In the genomic region with DNA sequence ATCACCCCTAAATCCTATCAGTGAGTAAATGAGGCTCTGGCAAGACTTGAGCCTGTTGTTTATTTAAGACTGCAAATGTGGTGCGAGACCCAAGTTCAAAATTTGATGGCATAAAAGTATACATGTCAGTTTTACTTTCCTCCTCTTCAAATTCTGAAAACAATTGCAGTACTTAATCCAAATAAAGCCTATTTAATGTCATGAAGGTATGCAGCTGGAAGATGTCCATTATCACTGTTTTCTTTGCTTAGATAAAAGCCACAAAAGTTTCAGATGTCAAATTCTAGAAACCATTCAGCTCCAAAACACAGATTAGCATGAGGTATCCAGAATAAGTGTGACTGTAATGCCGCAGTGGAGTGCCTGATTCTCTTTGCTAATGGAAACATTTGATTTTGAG, we compare ENCODE assay signal across 1 cellular context.
TF ChIP-seq lines count a peak whose summit lies in the region.

No MANE protein-coding gene starts in this region.

TF ChIP-seq in HEK293, 187 proteins besides CTCF, POLR2A, EP300 and RAD21 (continued from another document):
- TF ChIP-seq, protein P1, sequence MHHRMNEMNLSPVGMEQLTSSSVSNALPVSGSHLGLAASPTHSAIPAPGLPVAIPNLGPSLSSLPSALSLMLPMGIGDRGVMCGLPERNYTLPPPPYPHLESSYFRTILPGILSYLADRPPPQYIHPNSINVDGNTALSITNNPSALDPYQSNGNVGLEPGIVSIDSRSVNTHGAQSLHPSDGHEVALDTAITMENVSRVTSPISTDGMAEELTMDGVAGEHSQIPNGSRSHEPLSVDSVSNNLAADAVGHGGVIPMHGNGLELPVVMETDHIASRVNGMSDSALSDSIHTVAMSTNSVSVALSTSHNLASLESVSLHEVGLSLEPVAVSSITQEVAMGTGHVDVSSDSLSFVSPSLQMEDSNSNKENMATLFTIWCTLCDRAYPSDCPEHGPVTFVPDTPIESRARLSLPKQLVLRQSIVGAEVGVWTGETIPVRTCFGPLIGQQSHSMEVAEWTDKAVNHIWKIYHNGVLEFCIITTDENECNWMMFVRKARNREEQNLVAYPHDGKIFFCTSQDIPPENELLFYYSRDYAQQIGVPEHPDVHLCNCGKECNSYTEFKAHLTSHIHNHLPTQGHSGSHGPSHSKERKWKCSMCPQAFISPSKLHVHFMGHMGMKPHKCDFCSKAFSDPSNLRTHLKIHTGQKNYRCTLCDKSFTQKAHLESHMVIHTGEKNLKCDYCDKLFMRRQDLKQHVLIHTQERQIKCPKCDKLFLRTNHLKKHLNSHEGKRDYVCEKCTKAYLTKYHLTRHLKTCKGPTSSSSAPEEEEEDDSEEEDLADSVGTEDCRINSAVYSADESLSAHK (tag by site-specific recombination; IDR thresholded peaks at IDR 0.05) = 0 out of 2 replicates have a peak, but pooled peaks have one; percentile 27
- TF ChIP-seq, protein P2, sequence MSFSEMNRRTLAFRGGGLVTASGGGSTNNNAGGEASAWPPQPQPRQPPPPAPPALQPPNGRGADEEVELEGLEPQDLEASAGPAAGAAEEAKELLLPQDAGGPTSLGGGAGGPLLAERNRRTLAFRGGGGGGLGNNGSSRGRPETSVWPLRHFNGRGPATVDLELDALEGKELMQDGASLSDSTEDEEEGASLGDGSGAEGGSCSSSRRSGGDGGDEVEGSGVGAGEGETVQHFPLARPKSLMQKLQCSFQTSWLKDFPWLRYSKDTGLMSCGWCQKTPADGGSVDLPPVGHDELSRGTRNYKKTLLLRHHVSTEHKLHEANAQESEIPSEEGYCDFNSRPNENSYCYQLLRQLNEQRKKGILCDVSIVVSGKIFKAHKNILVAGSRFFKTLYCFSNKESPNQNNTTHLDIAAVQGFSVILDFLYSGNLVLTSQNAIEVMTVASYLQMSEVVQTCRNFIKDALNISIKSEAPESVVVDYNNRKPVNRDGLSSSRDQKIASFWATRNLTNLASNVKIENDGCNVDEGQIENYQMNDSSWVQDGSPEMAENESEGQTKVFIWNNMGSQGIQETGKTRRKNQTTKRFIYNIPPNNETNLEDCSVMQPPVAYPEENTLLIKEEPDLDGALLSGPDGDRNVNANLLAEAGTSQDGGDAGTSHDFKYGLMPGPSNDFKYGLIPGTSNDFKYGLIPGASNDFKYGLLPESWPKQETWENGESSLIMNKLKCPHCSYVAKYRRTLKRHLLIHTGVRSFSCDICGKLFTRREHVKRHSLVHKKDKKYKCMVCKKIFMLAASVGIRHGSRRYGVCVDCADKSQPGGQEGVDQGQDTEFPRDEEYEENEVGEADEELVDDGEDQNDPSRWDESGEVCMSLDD (tag by site-specific recombination; IDR thresholded peaks at IDR 0.05) = no peak
- TF ChIP-seq, protein P3, sequence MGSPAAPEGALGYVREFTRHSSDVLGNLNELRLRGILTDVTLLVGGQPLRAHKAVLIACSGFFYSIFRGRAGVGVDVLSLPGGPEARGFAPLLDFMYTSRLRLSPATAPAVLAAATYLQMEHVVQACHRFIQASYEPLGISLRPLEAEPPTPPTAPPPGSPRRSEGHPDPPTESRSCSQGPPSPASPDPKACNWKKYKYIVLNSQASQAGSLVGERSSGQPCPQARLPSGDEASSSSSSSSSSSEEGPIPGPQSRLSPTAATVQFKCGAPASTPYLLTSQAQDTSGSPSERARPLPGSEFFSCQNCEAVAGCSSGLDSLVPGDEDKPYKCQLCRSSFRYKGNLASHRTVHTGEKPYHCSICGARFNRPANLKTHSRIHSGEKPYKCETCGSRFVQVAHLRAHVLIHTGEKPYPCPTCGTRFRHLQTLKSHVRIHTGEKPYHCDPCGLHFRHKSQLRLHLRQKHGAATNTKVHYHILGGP (tag by site-specific recombination; IDR thresholded peaks at IDR 0.05) = 0 out of 2 replicates have a peak, but pooled peaks have one; percentile 38
- TF ChIP-seq ZNF248 (tag by site-specific recombination; IDR thresholded peaks at IDR 0.05) = no peak
- TF ChIP-seq ZNF791 (tag by site-specific recombination; IDR thresholded peaks at IDR 0.05) = no peak
- TF ChIP-seq FEZF1 (tag by site-specific recombination; IDR thresholded peaks at IDR 0.05) = peak; percentile 13; the same call in 1 of the 2 replicates
- no peak for TF ChIP-seq KLF10 (tag by site-specific recombination; IDR thresholded peaks at IDR 0.05)
- TF ChIP-seq, protein P4, sequence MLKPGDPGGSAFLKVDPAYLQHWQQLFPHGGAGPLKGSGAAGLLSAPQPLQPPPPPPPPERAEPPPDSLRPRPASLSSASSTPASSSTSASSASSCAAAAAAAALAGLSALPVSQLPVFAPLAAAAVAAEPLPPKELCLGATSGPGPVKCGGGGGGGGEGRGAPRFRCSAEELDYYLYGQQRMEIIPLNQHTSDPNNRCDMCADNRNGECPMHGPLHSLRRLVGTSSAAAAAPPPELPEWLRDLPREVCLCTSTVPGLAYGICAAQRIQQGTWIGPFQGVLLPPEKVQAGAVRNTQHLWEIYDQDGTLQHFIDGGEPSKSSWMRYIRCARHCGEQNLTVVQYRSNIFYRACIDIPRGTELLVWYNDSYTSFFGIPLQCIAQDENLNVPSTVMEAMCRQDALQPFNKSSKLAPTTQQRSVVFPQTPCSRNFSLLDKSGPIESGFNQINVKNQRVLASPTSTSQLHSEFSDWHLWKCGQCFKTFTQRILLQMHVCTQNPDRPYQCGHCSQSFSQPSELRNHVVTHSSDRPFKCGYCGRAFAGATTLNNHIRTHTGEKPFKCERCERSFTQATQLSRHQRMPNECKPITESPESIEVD (tag by site-specific recombination; IDR thresholded peaks at IDR 0.05) = peak; percentile 51; the same call in 1 of the 2 replicates
- TF ChIP-seq ZNF341 (tag by site-specific recombination; IDR thresholded peaks at IDR 0.05; ENCODE audit: low read depth) = no peak
- no peak for TF ChIP-seq ZNF621 (tag by site-specific recombination; IDR thresholded peaks at IDR 0.05)
- 0 out of 2 replicates have a peak, but pooled peaks have one; percentile 51 for TF ChIP-seq ZXDB (tag by site-specific recombination; IDR thresholded peaks at IDR 0.05)
- peak; percentile 75 for TF ChIP-seq ZNF843 (tag by site-specific recombination; IDR thresholded peaks at IDR 0.05)
- TF ChIP-seq, protein P5, sequence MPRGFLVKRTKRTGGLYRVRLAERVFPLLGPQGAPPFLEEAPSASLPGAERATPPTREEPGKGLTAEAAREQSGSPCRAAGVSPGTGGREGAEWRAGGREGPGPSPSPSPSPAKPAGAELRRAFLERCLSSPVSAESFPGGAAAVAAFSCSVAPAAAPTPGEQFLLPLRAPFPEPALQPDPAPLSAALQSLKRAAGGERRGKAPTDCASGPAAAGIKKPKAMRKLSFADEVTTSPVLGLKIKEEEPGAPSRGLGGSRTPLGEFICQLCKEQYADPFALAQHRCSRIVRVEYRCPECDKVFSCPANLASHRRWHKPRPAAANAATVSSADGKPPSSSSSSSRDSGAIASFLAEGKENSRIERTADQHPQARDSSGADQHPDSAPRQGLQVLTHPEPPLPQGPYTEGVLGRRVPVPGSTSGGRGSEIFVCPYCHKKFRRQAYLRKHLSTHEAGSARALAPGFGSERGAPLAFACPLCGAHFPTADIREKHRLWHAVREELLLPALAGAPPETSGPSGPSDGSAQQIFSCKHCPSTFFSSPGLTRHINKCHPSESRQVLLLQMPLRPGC (tag by site-specific recombination; IDR thresholded peaks at IDR 0.05) = no peak
- TF ChIP-seq ZNF174 (tag by site-specific recombination; IDR thresholded peaks at IDR 0.05) = no peak
